1 cellular context compared by ENCODE assay signal in the genomic region with DNA sequence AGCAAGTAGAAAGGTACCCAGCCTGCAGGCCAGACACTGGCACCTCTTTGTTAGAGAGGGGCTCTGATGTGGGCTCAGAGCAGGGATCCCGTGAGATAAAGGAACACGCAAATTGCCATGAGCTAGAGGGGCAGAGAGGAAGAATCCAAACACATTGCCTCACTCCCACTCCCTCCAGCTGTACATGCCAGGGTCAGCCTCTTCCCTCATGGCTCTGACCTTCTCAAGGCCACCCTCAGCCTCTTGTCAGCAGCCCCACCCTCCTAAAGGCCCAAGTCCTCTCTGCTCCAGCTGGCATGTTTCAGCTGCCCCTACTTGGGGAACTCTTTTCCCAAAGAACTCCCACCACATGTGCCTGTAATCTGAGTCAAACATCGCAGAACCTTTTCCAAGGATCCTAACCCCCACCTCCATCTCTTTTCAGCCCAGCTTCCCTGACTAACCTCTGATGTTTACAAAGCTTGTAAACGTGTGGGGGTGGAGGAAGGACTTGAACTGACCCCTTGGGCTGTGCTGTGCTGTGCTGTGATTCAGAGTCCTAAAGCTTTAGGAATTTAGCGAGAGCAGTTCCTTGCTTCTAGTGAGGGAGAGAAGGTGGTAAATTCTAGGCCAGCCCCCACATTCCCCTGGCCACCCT.
TF ChIP-seq lines count a peak whose summit lies in the region.

No MANE protein-coding gene starts in this region.

TF ChIP-seq in IMR-90, 13 proteins besides CTCF, POLR2A, EP300 and RAD21:
- TF ChIP-seq BHLHE40 (IDR thresholded peaks at IDR 0.05; ENCODE audit: low read depth, low read length) = peak; percentile 71
- no peak for TF ChIP-seq MXI1 (IDR thresholded peaks at IDR 0.05; ENCODE audit: borderline replicate concordance, low read depth, low read length)
- peak; percentile 62 for TF ChIP-seq RCOR1 (IDR thresholded peaks at IDR 0.05; ENCODE audit: insufficient replicate concordance, low read length)
- TF ChIP-seq FOS (IDR thresholded peaks at IDR 0.05; ENCODE audit: low read depth, low read length) = peak; percentile 80
- TF ChIP-seq, protein P1, sequence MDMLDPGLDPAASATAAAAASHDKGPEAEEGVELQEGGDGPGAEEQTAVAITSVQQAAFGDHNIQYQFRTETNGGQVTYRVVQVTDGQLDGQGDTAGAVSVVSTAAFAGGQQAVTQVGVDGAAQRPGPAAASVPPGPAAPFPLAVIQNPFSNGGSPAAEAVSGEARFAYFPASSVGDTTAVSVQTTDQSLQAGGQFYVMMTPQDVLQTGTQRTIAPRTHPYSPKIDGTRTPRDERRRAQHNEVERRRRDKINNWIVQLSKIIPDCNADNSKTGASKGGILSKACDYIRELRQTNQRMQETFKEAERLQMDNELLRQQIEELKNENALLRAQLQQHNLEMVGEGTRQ (IDR thresholded peaks at IDR 0.05; ENCODE audit: low read depth, low read length) = peak; percentile 44; the same call in 1 of the 2 replicates
- peak; percentile 42; the same call in 1 of the 2 replicates for TF ChIP-seq CEBPB (IDR thresholded peaks at IDR 0.05; ENCODE audit: low read depth, low read length)
- no peak for TF ChIP-seq RFX5 (IDR thresholded peaks at IDR 0.05; ENCODE audit: low read depth, low read length)
- TF ChIP-seq, protein P2, sequence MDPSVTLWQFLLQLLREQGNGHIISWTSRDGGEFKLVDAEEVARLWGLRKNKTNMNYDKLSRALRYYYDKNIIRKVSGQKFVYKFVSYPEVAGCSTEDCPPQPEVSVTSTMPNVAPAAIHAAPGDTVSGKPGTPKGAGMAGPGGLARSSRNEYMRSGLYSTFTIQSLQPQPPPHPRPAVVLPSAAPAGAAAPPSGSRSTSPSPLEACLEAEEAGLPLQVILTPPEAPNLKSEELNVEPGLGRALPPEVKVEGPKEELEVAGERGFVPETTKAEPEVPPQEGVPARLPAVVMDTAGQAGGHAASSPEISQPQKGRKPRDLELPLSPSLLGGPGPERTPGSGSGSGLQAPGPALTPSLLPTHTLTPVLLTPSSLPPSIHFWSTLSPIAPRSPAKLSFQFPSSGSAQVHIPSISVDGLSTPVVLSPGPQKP (IDR thresholded peaks at IDR 0.05; ENCODE audit: borderline replicate concordance, low read depth, low read length) = no peak
- TF ChIP-seq MAZ (IDR thresholded peaks at IDR 0.05; ENCODE audit: borderline replicate concordance, low read depth, low read length) = peak; percentile 82; the same call in 1 of the 2 replicates
- no peak for TF ChIP-seq SMC3 (IDR thresholded peaks at IDR 0.05; ENCODE audit: low read depth, low read length)
